8 cellular contexts compared by ENCODE assay signal in the genomic region with DNA sequence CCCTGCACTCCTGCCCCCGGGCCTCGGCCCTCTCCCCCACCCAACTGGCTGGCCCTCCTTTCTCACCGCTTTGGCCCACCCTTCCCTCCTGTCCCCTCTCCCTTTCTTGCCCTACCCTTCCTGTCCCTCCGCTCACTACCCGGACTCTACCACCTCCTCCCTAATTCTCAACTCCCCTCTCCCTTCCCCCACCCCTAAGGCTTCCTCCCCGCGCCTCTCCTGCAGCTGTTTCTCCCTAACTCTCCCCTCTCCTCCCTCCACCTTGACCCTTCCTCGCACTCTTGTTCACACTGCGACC. TPM values are rescaled to one million over a fixed set of nuclear protein-coding genes. Genes with fewer than 3 reads are reported as not detected.
DNase-seq lines count a peak whose midpoint lies in the region; ATAC-seq and TF ChIP-seq lines count a peak whose summit lies in the region.

No MANE protein-coding gene starts in this region.

- H3K9me3 ChIP-seq in HUES6 (ENCODE audit: control insufficient read depth, insufficient read depth, low read depth, low read length), result no peaks in the 10 kb centered on the region
- no peaks in the 10 kb centered on the region for H3K9me3 ChIP-seq in stomach smooth muscle (ENCODE audit: control insufficient read depth in 2 of 2, low read length in 2 of 2)

- peak overlapping the region; percentile 45 for H3K9ac ChIP-seq in HUES6 (ENCODE audit: low read length)
- peak overlapping the region; percentile 61 to 62 for H3K9ac ChIP-seq in stomach smooth muscle (ENCODE audit: low read length in 2 of 2)

- ATAC-seq in left lobe of liver (peak; percentile 25), GM21528 (IDR thresholded peaks at IDR 0.05; ENCODE audit: low FRiP score, unreplicated experiment) (no peak)
- no peak for ATAC-seq in activated CD4-positive, CD25-positive, alpha-beta regulatory T cell treated with anti-CD3 and anti-CD28 coated beads, Interleukin-2, amount 50 U/mL, for 24 hours

- H3K4me3 Mint-ChIP-seq in brain, result peak overlapping the region in 3 of 5 experiments; percentile 16 to 48 (median 45)

- DNase-seq in left lobe of liver (ENCODE audit: low spot score), result no peak
- no peak for DNase-seq in anterior cingulate cortex (lab: John Stamatoyannopoulos, UW)
- DNase-seq in HT-29 (ENCODE audit: low spot score), result no peak

- no peaks in the 10 kb centered on the region for H3K9me3 Mint-ChIP-seq in brain

- no peak overlapping the region for H3K27ac ChIP-seq in HUES6 (ENCODE audit: low read depth, low read length)
- H3K27ac ChIP-seq in stomach smooth muscle (ENCODE audit: low read length), result peak overlapping the region; percentile 70

- H3K4me1 Mint-ChIP-seq in brain, result peaks cover 51% of the 10 kb centered on the region

- no peak for TF ChIP-seq CTCF in brain (conservative IDR thresholded peaks at IDR 0.05)

- H3K4me3 ChIP-seq in HUES6 (ENCODE audit: low read depth, low read length) (peak overlapping the region; percentile 70), stomach smooth muscle (ENCODE audit: low read length in 2 of 2) (peak overlapping the region; percentile 68 to 74)

- H3K27me3 ChIP-seq in HUES6 (ENCODE audit: control insufficient read depth, insufficient read depth, low read length) (peaks cover 41% of the 10 kb centered on the region), stomach smooth muscle (ENCODE audit: control insufficient read depth in 1 of 2, insufficient read depth in 2 of 2, low read length in 2 of 2) (no peaks in the 10 kb centered on the region)

- H3K27ac Mint-ChIP-seq in brain, result peak overlapping the region in 3 of 5 experiments; percentile 47 to 66 (median 48)

- H3K36me3 ChIP-seq in HUES6 (ENCODE audit: control insufficient read depth, insufficient read depth, low read length) (no peaks in the 10 kb centered on the region), stomach smooth muscle (ENCODE audit: control insufficient read depth in 2 of 2, insufficient read depth in 2 of 2, low read length in 2 of 2) (peaks cover 0 to under 1% of the 10 kb centered on the region in 2 donors)

- no peaks in the 10 kb centered on the region for H3K36me3 Mint-ChIP-seq in brain

- peaks cover 22% of the 10 kb centered on the region for H3K4me1 ChIP-seq in HUES6 (ENCODE audit: control insufficient read depth, insufficient read depth, low read length)
- peaks cover 24% of the 10 kb centered on the region for H3K4me1 ChIP-seq in stomach smooth muscle (ENCODE audit: control insufficient read depth, insufficient read depth, low read length)

- peaks cover 25% of the 10 kb centered on the region for H3K27me3 Mint-ChIP-seq in brain

RNA-seq across cellular contexts. Expression of gene SLC15A3, which starts 0.4 kb away (rescaled TPM):
- 11.9 TPM for polyA plus RNA-seq in brain (ENCODE audit: insufficient read depth, low read depth, low replicate concordance)
- 8.8 TPM for total RNA-seq in left lobe of liver
- total RNA-seq in HT-29 (2014; rRNA removed; shearing (Covaris generic)), result 1.4 and 2.6 TPM in 2 replicates

RNA-seq across cellular contexts. Expression of gene CD6, which starts 19.9 kb away (rescaled TPM):
- polyA plus RNA-seq in brain (ENCODE audit: insufficient read depth, low read depth, low replicate concordance), result 0.63 TPM
- total RNA-seq in left lobe of liver, result 0.83 TPM
- 0.53 and 2.1 TPM in 2 replicates for total RNA-seq in HT-29 (2014; rRNA removed; shearing (Covaris generic))

RNA-seq across cellular contexts. Expression of gene TMEM132A, which starts 27.3 kb away (rescaled TPM):
- polyA plus RNA-seq in brain (ENCODE audit: insufficient read depth, low read depth, low replicate concordance), result 113 TPM
- 2.1 TPM for total RNA-seq in left lobe of liver
- 35.6 and 37.5 TPM in 2 replicates for total RNA-seq in HT-29 (2014; rRNA removed; shearing (Covaris generic))

RNA-seq across cellular contexts. Expression of gene TMEM109, which starts 37.6 kb away (rescaled TPM):
- polyA plus RNA-seq in brain (ENCODE audit: insufficient read depth, low read depth, low replicate concordance), result 69.7 TPM
- total RNA-seq in left lobe of liver, result 36.9 TPM
- 96.5 and 102 TPM in 2 replicates for total RNA-seq in HT-29 (2014; rRNA removed; shearing (Covaris generic))

RNA-seq across cellular contexts. Expression of gene PRPF19, which starts 45.2 kb away (rescaled TPM):
- 200 TPM for polyA plus RNA-seq in brain (ENCODE audit: insufficient read depth, low read depth, low replicate concordance)
- 44.9 TPM for total RNA-seq in left lobe of liver
- 144 and 152 TPM in 2 replicates for total RNA-seq in HT-29 (2014; rRNA removed; shearing (Covaris generic))

Comparison
In these comparisons a context has a peak if more than half of its experiments do, and no peak if none do; other contexts are left out.
1. RNA of gene TMEM132A, which starts 27.3 kb away (total RNA-seq): 35.6 to 37.5 TPM in HT-29; 2.1 TPM in left lobe of liver (single experiment); every median in the first group is over 10 times any median in the second.